Comparison of ENCODE assay signal across 10 cellular contexts in the genomic region with DNA sequence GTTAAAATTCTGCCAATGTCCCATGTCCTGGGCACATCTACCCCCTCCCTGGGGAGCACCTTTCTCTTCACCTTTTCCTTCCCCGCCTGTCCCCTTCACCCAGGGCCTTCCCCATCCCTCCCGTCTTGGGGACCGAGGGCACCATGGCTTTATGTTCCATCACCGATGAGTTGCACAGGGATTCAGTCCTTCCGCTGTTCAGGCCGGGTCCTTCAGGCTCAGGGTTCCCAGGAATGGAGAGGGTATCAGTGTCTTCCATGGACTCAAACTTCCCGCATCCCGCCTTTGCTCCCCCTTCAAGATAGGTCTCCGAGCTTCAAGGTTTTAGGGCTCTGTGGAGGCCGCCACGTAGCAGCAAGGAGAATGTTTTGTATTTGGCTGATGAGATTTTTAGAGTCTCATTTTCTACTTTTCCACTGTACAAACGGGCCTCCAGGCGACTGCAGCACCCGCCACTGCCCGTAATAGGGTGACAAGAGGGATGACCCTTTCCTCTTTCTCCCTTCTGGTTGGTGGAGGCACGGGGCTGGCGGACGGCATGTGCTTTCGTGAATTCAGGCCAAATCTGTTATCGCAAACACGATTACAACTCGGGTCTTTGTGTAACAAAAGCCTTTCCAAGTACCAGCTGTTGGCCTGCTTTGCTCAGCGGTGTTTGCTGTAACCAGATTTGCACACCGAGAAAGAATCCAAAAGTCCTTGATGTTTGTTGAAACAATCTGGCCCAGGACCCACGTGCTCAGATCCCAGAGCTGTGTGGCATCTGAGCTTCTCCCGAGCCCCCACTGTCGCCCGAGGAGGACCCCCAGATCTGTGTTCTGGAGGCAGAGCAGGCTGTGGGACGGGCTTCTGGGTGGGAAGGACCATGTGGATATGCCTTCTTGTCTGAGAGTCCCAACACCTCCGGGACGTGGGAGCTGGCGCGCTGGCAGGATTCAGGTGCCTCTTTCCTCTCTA.
A peak's percentile ranks its signal among the peaks of the same experiment; 100 is the strongest.
DNase-seq lines count a peak whose midpoint lies in the region; ATAC-seq and TF ChIP-seq lines count a peak whose summit lies in the region.
"Had no signal": no experiment of that assay in that cellular context is flagged by ENCODE, and none has a peak within 500 bp of the region (broad histone marks: within the 10 kb centered on the region; RNA-seq: fewer than 3 reads in every experiment).

No MANE protein-coding gene starts in this region.

- no peaks in the 10 kb centered on the region for H3K36me3 Mint-ChIP-seq in stimulated activated naive CD8-positive, alpha-beta T cell treated with anti-CD3 and anti-CD28 coated beads, Interleukin-15, Interleukin-2, amounts not matched to agents 100 ng/mL and 50 ng/mL, for 24 hours (ENCODE audit: low read depth)
- no peaks in the 10 kb centered on the region for H3K36me3 Mint-ChIP-seq in chondrocyte (ENCODE audit: low read depth)

- peak overlapping the region; percentile 49 for H3K9ac ChIP-seq in muscle layer of colon (ENCODE audit: low read length)

- H3K4me1 ChIP-seq in muscle layer of colon (ENCODE audit: insufficient read depth, low read length) = peaks cover 75% of the 10 kb centered on the region

- no peak for TF ChIP-seq CTCF in chondrocyte (IDR thresholded peaks at IDR 0.05)

- no peaks in the 10 kb centered on the region for H3K9me3 Mint-ChIP-seq in stimulated activated naive CD8-positive, alpha-beta T cell treated with anti-CD3 and anti-CD28 coated beads, Interleukin-15, Interleukin-2, amounts not matched to agents 100 ng/mL and 50 ng/mL, for 24 hours
- no peaks in the 10 kb centered on the region for H3K9me3 Mint-ChIP-seq in chondrocyte (ENCODE audit: low read depth)

- H3K4me3 Mint-ChIP-seq in stimulated activated naive CD8-positive, alpha-beta T cell treated with anti-CD3 and anti-CD28 coated beads, Interleukin-15, Interleukin-2, amounts not matched to agents 100 ng/mL and 50 ng/mL, for 24 hours = peak overlapping the region; percentile 82
- H3K4me3 Mint-ChIP-seq in chondrocyte (ENCODE audit: unreplicated experiment) = no peak overlapping the region

- peak overlapping the region; percentile 97 for H3K27ac ChIP-seq in muscle layer of colon (ENCODE audit: low read depth, low read length)

- no peak for DNase-seq in stimulated activated naive CD8-positive, alpha-beta T cell treated with anti-CD3 and anti-CD28 coated beads, Interleukin-15, Interleukin-2, amounts not matched to agents 100 U/mL and 50 U/mL, for 24 hours
- DNase-seq in chondrocyte (ENCODE audit: low spot score) (no peak), dedifferentiated amniotic fluid mesenchymal stem cell (ENCODE audit: extremely low spot score) (no peak), H7 (no peak), activated gamma-delta T cell (lab: John Stamatoyannopoulos, UW) (no peak)
- DNase-seq: midbrain, NCI-H1048 had no signal

- H3K4me1 Mint-ChIP-seq in stimulated activated naive CD8-positive, alpha-beta T cell treated with anti-CD3 and anti-CD28 coated beads, Interleukin-15, Interleukin-2, amounts not matched to agents 100 ng/mL and 50 ng/mL, for 24 hours (ENCODE audit: low read depth) = peaks cover 72% of the 10 kb centered on the region
- peaks cover 67% of the 10 kb centered on the region for H3K4me1 Mint-ChIP-seq in chondrocyte (ENCODE audit: low read depth)

- H3K27me3 ChIP-seq in muscle layer of colon (ENCODE audit: control insufficient read depth in 1 of 2, insufficient read depth in 2 of 2, low read length in 2 of 2) (no peaks in the 10 kb centered on the region), H7 (ENCODE audit: control insufficient read depth, insufficient read depth, low read length) (no peaks in the 10 kb centered on the region)

- H3K9me3 ChIP-seq in muscle layer of colon (ENCODE audit: low read length) = no peaks in the 10 kb centered on the region

- no peaks in the 10 kb centered on the region for H3K36me3 ChIP-seq in muscle layer of colon (ENCODE audit: insufficient read depth, low read length)
- no peaks in the 10 kb centered on the region for H3K36me3 ChIP-seq in H7 (replicated peaks; ENCODE audit: control insufficient read depth, insufficient read depth, low read length)

- ATAC-seq in stimulated activated naive CD8-positive, alpha-beta T cell treated with anti-CD3 and anti-CD28 coated beads, Interleukin-15, Interleukin-2, amounts not matched to agents 100 U/mL and 50 U/mL, for 24 hours = no peak
- no peak for ATAC-seq in HG03442 (IDR thresholded peaks at IDR 0.05; ENCODE audit: unreplicated experiment)

- H3K4me3 ChIP-seq in muscle layer of colon (ENCODE audit: low read depth in 1 of 2, low read length in 2 of 2) (peak overlapping the region in 1 of 2 donors; percentile 80), H7 (ENCODE audit: insufficient read depth, low read depth, low read length) (no peak overlapping the region)

- H3K27ac Mint-ChIP-seq in stimulated activated naive CD8-positive, alpha-beta T cell treated with anti-CD3 and anti-CD28 coated beads, Interleukin-15, Interleukin-2, amounts not matched to agents 100 ng/mL and 50 ng/mL, for 24 hours = peak overlapping the region; percentile 78
- H3K27ac Mint-ChIP-seq in chondrocyte (ENCODE audit: unreplicated experiment) = peak overlapping the region; percentile 24

- H3K27me3 Mint-ChIP-seq in stimulated activated naive CD8-positive, alpha-beta T cell treated with anti-CD3 and anti-CD28 coated beads, Interleukin-15, Interleukin-2, amounts not matched to agents 100 ng/mL and 50 ng/mL, for 24 hours = no peaks in the 10 kb centered on the region
- H3K27me3 Mint-ChIP-seq in chondrocyte (ENCODE audit: low read depth) = no peaks in the 10 kb centered on the region
